8 cellular contexts compared by ENCODE assay signal in the genomic region with DNA sequence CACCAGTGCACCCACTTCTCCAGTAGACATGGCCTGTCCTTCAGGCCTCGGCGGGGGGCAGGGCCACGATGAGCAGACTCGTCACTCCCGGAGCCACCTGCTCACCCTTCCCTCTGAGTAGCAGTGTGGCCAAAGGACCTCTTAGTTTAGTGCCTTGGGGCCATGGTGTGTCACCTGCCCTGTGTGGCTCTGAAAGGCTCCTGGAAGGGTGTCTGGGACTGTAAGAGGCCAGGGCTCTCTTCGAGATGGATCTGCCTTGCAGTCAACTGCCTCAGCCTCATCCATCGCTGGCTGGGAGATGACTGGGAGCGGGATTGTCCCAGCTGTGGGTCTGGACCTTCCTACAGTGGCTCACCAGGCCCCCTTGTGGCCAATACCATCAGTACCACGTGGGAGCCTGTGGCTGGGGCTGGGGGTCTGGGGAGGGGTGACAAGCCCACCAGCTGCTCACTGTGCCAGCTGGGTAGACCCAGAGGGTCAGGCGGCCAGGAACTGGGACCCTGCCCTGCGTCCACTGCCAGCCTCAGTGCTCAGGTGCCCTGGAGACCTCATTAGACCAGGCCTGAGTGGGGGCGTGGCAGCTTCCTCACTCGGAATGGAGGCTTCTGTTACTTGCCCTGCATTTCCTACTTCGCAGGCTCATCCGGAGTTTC.
A peak's percentile ranks its signal among the peaks of the same experiment; 100 is the strongest.
DNase-seq lines count a peak whose midpoint lies in the region; ATAC-seq and TF ChIP-seq lines count a peak whose summit lies in the region.

No MANE protein-coding gene starts in this region.

- no peak overlapping the region for H3K27ac ChIP-seq in left lung
- no peak overlapping the region for H3K27ac ChIP-seq in upper lobe of right lung

- H3K36me3 ChIP-seq in left lung (no peaks in the 10 kb centered on the region), upper lobe of right lung (no peaks in the 10 kb centered on the region)

- H3K9me3 ChIP-seq in left lung (no peaks in the 10 kb centered on the region), upper lobe of right lung (no peaks in the 10 kb centered on the region)

- peak; percentile 80 for ATAC-seq in left lung
- peak; percentile 79 for ATAC-seq in upper lobe of right lung
- no peak for ATAC-seq in HG03196 (IDR thresholded peaks at IDR 0.05; ENCODE audit: unreplicated experiment)
- ATAC-seq in HG03442 (IDR thresholded peaks at IDR 0.05; ENCODE audit: unreplicated experiment): no peak

- H3K4me3 ChIP-seq in left lung: no peak overlapping the region
- no peak overlapping the region for H3K4me3 ChIP-seq in upper lobe of right lung

- peak; percentile 9 for DNase-seq in SIG-M5 treated with dmso at 0.1 percent for 504 hours (lab: John Stamatoyannopoulos, UW; ENCODE audit: unreplicated experiment)
- DNase-seq in SIG-M5 (lab: John Stamatoyannopoulos, UW): no peak
- peak; percentile 22 for DNase-seq in OCI-M1 (lab: John Stamatoyannopoulos, UW)
- DNase-seq in astrocyte of the hippocampus (ENCODE audit: low read depth, low spot score): peak; percentile 61
- no peak for DNase-seq in left lung
- DNase-seq in upper lobe of right lung: no peak

- H3K4me1 ChIP-seq in left lung (peaks cover 0 to 2% of the 10 kb centered on the region in 2 donors), upper lobe of right lung (no peaks in the 10 kb centered on the region)

- TF ChIP-seq CTCF in left lung (IDR thresholded peaks at IDR 0.05): peak; percentile 61 to 63
- peak; percentile 59 for TF ChIP-seq CTCF in upper lobe of right lung (IDR thresholded peaks at IDR 0.05)

- intact Hi-C loops in left lung (cut with DNase I): no loop called here
- intact Hi-C loops in upper lobe of right lung (cut with DNase I): no loop called here

- H3K27me3 ChIP-seq in left lung (peaks cover 0 to 11% of the 10 kb centered on the region in 2 donors), upper lobe of right lung (no peaks in the 10 kb centered on the region)

Comparison
In these comparisons a context has a peak if more than half of its experiments do, and no peak if none do; other contexts are left out.
1. DNase-seq: peak in SIG-M5 treated with dmso at 0.1 percent for 504 hours (single experiment), OCI-M1 (single experiment) and astrocyte of the hippocampus (single experiment); none in SIG-M5 (single experiment), left lung (0 of 2) and upper lobe of right lung (single experiment).
2. ATAC-seq: peak in left lung (single experiment) and upper lobe of right lung (single experiment); none in HG03196 (single experiment) and HG03442 (single experiment).